In genomic region chr17:44354582-44355309, GRCh38 we compare ENCODE assay signal across 1 cellular context.
TF ChIP-seq lines count a peak whose summit lies in the region.

No MANE protein-coding gene starts in this region.

TF ChIP-seq in HepG2, 621 proteins besides CTCF, POLR2A, EP300 and RAD21 (continued from another document and continues in another):
- TF ChIP-seq ZNF687 (CRISPR knock-in tag; IDR thresholded peaks at IDR 0.05) (peak; percentile 82), ATRX (CRISPR knock-in tag; IDR thresholded peaks at IDR 0.05; ENCODE audit: borderline replicate concordance) (no peak), ZNF138 (CRISPR knock-in tag; IDR thresholded peaks at IDR 0.05; ENCODE audit: low read depth) (no peak), EEA1 (CRISPR knock-in tag; IDR thresholded peaks at IDR 0.05; ENCODE audit: borderline replicate concordance) (no peak), ATAD3A (CRISPR knock-in tag; IDR thresholded peaks at IDR 0.05) (no peak), MYNN (CRISPR knock-in tag; IDR thresholded peaks at IDR 0.05; ENCODE audit: low read depth) (no peak), GTF2F1 (IDR thresholded peaks at IDR 0.05; ENCODE audit: low read length) (no peak), MIXL1 (CRISPR knock-in tag; IDR thresholded peaks at IDR 0.05) (no peak), MATR3 (CRISPR knock-in tag; IDR thresholded peaks at IDR 0.05) (no peak), GPN1 (CRISPR knock-in tag; IDR thresholded peaks at IDR 0.05; ENCODE audit: borderline replicate concordance) (no peak), ZNF234 (CRISPR knock-in tag; conservative IDR thresholded peaks at IDR 0.05) (no peak), HNF4A (CRISPR knock-in tag; IDR thresholded peaks at IDR 0.05) (no peak), ELF3 (CRISPR knock-in tag; IDR thresholded peaks at IDR 0.05) (peak; percentile 86), BHLHE40 (IDR thresholded peaks at IDR 0.05; ENCODE audit: low read length) (peak; percentile 74), NRL (CRISPR knock-in tag; IDR thresholded peaks at IDR 0.05; ENCODE audit: borderline replicate concordance) (no peak), ZNF484 (CRISPR knock-in tag; IDR thresholded peaks at IDR 0.05; ENCODE audit: borderline replicate concordance, low read depth) (no peak), BCL6 (CRISPR knock-in tag; IDR thresholded peaks at IDR 0.05) (no peak; the same call in 1 of the 2 replicates), HOXD1 (CRISPR knock-in tag; IDR thresholded peaks at IDR 0.05) (0 out of 2 replicates have a peak, but pooled peaks have one; percentile 45), ZNF224 (CRISPR knock-in tag; IDR thresholded peaks at IDR 0.05) (no peak), TBX2 (CRISPR knock-in tag; IDR thresholded peaks at IDR 0.05; ENCODE audit: borderline replicate concordance) (peak; percentile 56), ZNF788 (CRISPR knock-in tag; IDR thresholded peaks at IDR 0.05; ENCODE audit: borderline replicate concordance) (peak; percentile 68), SIN3A (IDR thresholded peaks at IDR 0.05; ENCODE audit: borderline replicate concordance, low read depth, low read length) (peak; percentile 36; the same call in 1 of the 2 replicates), TSC22D2 (CRISPR knock-in tag; IDR thresholded peaks at IDR 0.05; ENCODE audit: borderline replicate concordance) (no peak), ZNF674 (CRISPR knock-in tag; IDR thresholded peaks at IDR 0.05; ENCODE audit: low read depth) (peak; percentile 63; the same call in 1 of the 2 replicates), ARID4A (CRISPR knock-in tag; IDR thresholded peaks at IDR 0.05; ENCODE audit: borderline replicate concordance) (peak; percentile 38; the same call in 1 of the 2 replicates), GMEB1 (CRISPR knock-in tag; IDR thresholded peaks at IDR 0.05; ENCODE audit: borderline replicate concordance) (no peak), UBTF (CRISPR knock-in tag; IDR thresholded peaks at IDR 0.05) (peak; percentile 83; the same call in 1 of the 2 replicates), ZNF691 (CRISPR knock-in tag; IDR thresholded peaks at IDR 0.05; ENCODE audit: borderline replicate concordance, low read depth) (0 out of 2 replicates have a peak, but pooled peaks have one; percentile 44), MZF1 (CRISPR knock-in tag; IDR thresholded peaks at IDR 0.05; ENCODE audit: borderline replicate concordance) (no peak), TRIM22 (IDR thresholded peaks at IDR 0.05) (no peak), BCLAF1 (IDR thresholded peaks at IDR 0.05) (no peak), ZNF724P (CRISPR knock-in tag; IDR thresholded peaks at IDR 0.05; ENCODE audit: borderline replicate concordance) (no peak), ZNF547 (CRISPR knock-in tag; IDR thresholded peaks at IDR 0.05) (0 out of 2 replicates have a peak, but pooled peaks have one; percentile 25), ATF7 (IDR thresholded peaks at IDR 0.05) (no peak), ATF7 (CRISPR knock-in tag; IDR thresholded peaks at IDR 0.05) (no peak)
- TF ChIP-seq, protein P1, sequence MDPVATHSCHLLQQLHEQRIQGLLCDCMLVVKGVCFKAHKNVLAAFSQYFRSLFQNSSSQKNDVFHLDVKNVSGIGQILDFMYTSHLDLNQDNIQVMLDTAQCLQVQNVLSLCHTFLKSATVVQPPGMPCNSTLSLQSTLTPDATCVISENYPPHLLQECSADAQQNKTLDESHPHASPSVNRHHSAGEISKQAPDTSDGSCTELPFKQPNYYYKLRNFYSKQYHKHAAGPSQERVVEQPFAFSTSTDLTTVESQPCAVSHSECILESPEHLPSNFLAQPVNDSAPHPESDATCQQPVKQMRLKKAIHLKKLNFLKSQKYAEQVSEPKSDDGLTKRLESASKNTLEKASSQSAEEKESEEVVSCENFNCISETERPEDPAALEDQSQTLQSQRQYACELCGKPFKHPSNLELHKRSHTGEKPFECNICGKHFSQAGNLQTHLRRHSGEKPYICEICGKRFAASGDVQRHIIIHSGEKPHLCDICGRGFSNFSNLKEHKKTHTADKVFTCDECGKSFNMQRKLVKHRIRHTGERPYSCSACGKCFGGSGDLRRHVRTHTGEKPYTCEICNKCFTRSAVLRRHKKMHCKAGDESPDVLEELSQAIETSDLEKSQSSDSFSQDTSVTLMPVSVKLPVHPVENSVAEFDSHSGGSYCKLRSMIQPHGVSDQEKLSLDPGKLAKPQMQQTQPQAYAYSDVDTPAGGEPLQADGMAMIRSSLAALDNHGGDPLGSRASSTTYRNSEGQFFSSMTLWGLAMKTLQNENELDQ (CRISPR knock-in tag; IDR thresholded peaks at IDR 0.05; ENCODE audit: borderline replicate concordance) = no peak
- TF ChIP-seq, protein P2, sequence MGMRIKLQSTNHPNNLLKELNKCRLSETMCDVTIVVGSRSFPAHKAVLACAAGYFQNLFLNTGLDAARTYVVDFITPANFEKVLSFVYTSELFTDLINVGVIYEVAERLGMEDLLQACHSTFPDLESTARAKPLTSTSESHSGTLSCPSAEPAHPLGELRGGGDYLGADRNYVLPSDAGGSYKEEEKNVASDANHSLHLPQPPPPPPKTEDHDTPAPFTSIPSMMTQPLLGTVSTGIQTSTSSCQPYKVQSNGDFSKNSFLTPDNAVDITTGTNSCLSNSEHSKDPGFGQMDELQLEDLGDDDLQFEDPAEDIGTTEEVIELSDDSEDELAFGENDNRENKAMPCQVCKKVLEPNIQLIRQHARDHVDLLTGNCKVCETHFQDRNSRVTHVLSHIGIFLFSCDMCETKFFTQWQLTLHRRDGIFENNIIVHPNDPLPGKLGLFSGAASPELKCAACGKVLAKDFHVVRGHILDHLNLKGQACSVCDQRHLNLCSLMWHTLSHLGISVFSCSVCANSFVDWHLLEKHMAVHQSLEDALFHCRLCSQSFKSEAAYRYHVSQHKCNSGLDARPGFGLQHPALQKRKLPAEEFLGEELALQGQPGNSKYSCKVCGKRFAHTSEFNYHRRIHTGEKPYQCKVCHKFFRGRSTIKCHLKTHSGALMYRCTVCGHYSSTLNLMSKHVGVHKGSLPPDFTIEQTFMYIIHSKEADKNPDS (CRISPR knock-in tag; IDR thresholded peaks at IDR 0.05) = no peak
